In genomic region chr7:49530481-49530880, GRCh38 we compare ENCODE assay signal across 27 cellular contexts.
"Had no signal": no experiment of that assay in that cellular context is flagged by ENCODE, and none has a peak within 500 bp of the region (broad histone marks: within the 10 kb centered on the region; RNA-seq: fewer than 3 reads in every experiment).

No MANE protein-coding gene starts in this region.

- ATAC-seq: activated CD8-positive, alpha-beta memory T cell treated with anti-CD3 and anti-CD28 coated beads, Interleukin-2, amount 10 ng/mL, durations not matched to agents 7 days and 5 days; activated CD8-positive, alpha-beta T cell treated with anti-CD3 and anti-CD28 coated beads, Interleukin-2, amount 10 ng/mL, durations not matched to agents 7 days and 5 days; activated naive CD8-positive, alpha-beta T cell treated with anti-CD3 and anti-CD28 coated beads, Interleukin-2, amount 50 U/mL, for 24 hours had no signal

- H3K4me3 ChIP-seq: ascending aorta, cardiac muscle cell had no signal

- DNase-seq: activated B cell treated with CpG ODN at 0.5 μM for 24 hours; activated CD4-positive, alpha-beta memory T cell treated with anti-CD3 and anti-CD28 coated beads, Interleukin-2, amount 10 ng/mL, durations not matched to agents 7 days and 5 days; activated CD4-positive, alpha-beta T cell treated with anti-CD3 and anti-CD28 coated beads for 4 hours; activated CD4-positive, alpha-beta T cell treated with anti-CD3 and anti-CD28 coated beads, Interleukin-2, amount 10 ng/mL, durations not matched to agents 24 days and 14 days; activated CD4-positive, alpha-beta T cell treated with anti-CD3 and anti-CD28 coated beads, Interleukin-2, amount 50 U/mL, for 48 hours; activated CD4-positive, CD25-positive, alpha-beta regulatory T cell treated with anti-CD3 and anti-CD28 coated beads, Interleukin-2, amount 50 U/mL, for 72 hours; activated CD8-positive, alpha-beta memory T cell treated with anti-CD3 and anti-CD28 coated beads for 24 hours; activated CD8-positive, alpha-beta memory T cell treated with anti-CD3 and anti-CD28 coated beads, Interleukin-2, amount 10 ng/mL, durations not matched to agents 7 days and 5 days; activated CD8-positive, alpha-beta memory T cell treated with anti-CD3 and anti-CD28 coated beads, Interleukin-2, amount 50 U/mL, for 48 hours; activated CD8-positive, alpha-beta T cell treated with anti-CD3 and anti-CD28 coated beads, Interleukin-2, amount 10 ng/mL, durations not matched to agents 7 days and 5 days; activated effector memory CD4-positive, alpha-beta T cell treated with Interleukin-2 at 50 U/mL for 16 hours; activated gamma-delta T cell; activated naive CD4-positive, alpha-beta T cell treated with anti-CD3 and anti-CD28 coated beads, Interleukin-2, amount 10 ng/mL, durations not matched to agents 7 days and 5 days; activated naive CD4-positive, alpha-beta T cell treated with Interleukin-2 at 50 U/mL for 16 hours; activated naive CD8-positive, alpha-beta T cell treated with anti-CD3 and anti-CD28 coated beads, Interleukin-2, amount 10 ng/mL, durations not matched to agents 7 days and 5 days; activated naive CD8-positive, alpha-beta T cell treated with anti-CD3 and anti-CD28 coated beads, Interleukin-2, amount 50 U/mL, for 24 hours; activated T-cell treated with anti-CD3 and anti-CD28 coated beads, Interleukin-2, amount 50 U/mL, for 24 hours; activated T-cell treated with anti-CD3 and anti-CD28 coated beads, Interleukin-2, amount 50 U/mL, for 48 hours; amygdala; anterior cingulate cortex; caudate nucleus; cerebellar nuclear complex; T-helper 1 cell; T-helper 2 cell; T-helper 9 cell had no signal
